Comparison of ENCODE assay signal across 8 cellular contexts in genomic region chr11:128548655-128549255, GRCh38. TPM values are rescaled to one million over a fixed set of nuclear protein-coding genes. Genes with fewer than 3 reads are reported as not detected.
DNase-seq lines count a peak whose midpoint lies in the region; ATAC-seq and TF ChIP-seq lines count a peak whose summit lies in the region.

No MANE protein-coding gene starts in this region.

- H3K36me3 ChIP-seq in ACC112 (ENCODE audit: insufficient read depth, low read length), result no peaks in the 10 kb centered on the region
- no peaks in the 10 kb centered on the region for H3K36me3 ChIP-seq in heart left ventricle
- H3K36me3 ChIP-seq in trophoblast cell (ENCODE audit: control insufficient read depth in 1 of 2, insufficient read depth in 2 of 2, low read length in 2 of 2), result no peaks in the 10 kb centered on the region

- no peak overlapping the region for H3K23ac ChIP-seq in trophoblast cell (ENCODE audit: low read length)

- peak overlapping the region; percentile 66 for H3K4ac ChIP-seq in trophoblast cell (ENCODE audit: low read depth, low read length)

- peak overlapping the region; percentile 97 for H2BK12ac ChIP-seq in trophoblast cell (ENCODE audit: low read length)

- TF ChIP-seq CTCF in HL-60 (IDR thresholded peaks at IDR 0.05; ENCODE audit: insufficient read depth, low read length), result no peak
- peak in 8 of 12 donors; percentile 13 to 50 (median 27) for TF ChIP-seq CTCF in heart left ventricle (IDR thresholded peaks at IDR 0.05)

- H3K27me3 ChIP-seq in ACC112 (ENCODE audit: insufficient read depth, low read length) (no peaks in the 10 kb centered on the region), HL-60 (ENCODE audit: insufficient read depth, poor library complexity, severe bottlenecking) (peaks cover 15% of the 10 kb centered on the region), heart left ventricle (no peaks in the 10 kb centered on the region), trophoblast cell (ENCODE audit: insufficient read depth, low read length) (no peaks in the 10 kb centered on the region)

- intact Hi-C loops in heart left ventricle (cut with DNase I), result loop anchor here in 5 of 10 donors (1.0 to 10.0 kb wide), 5 partner anchors 26 to 256 kb away; no protein-coding TSS in a partner anchor

- no peak for TF ChIP-seq POLR2A in heart left ventricle (IDR thresholded peaks at IDR 0.05)

- H3K4me2 ChIP-seq in trophoblast cell (ENCODE audit: low read length), result peak overlapping the region; percentile 62

- no peaks in the 10 kb centered on the region for H3K79me2 ChIP-seq in ACC112 (ENCODE audit: control insufficient read depth, insufficient read depth, low read length, unreplicated experiment)
- H3K79me2 ChIP-seq in trophoblast cell (ENCODE audit: control insufficient read depth, insufficient read depth, low read length, poor library complexity), result no peaks in the 10 kb centered on the region

- peak overlapping the region; percentile 81 for H3K18ac ChIP-seq in trophoblast cell (ENCODE audit: low read length)

- H2BK120ac ChIP-seq in trophoblast cell (ENCODE audit: insufficient read depth, low read length, poor library complexity), result peak overlapping the region; percentile 85

- no peak overlapping the region for H2AK5ac ChIP-seq in trophoblast cell (ENCODE audit: low read length)

- H2AFZ ChIP-seq in ACC112 (ENCODE audit: low read length, unreplicated experiment) (peak overlapping the region; percentile 81), trophoblast cell (ENCODE audit: insufficient read depth, low read length, poor library complexity) (peak overlapping the region; percentile 81)

- H4K8ac ChIP-seq in trophoblast cell (ENCODE audit: low read depth, low read length), result peak overlapping the region; percentile 14

- H3K79me1 ChIP-seq in trophoblast cell (ENCODE audit: low read length), result peaks cover 7% of the 10 kb centered on the region

- H2BK5ac ChIP-seq in trophoblast cell (ENCODE audit: low read depth, low read length, poor library complexity), result peak overlapping the region; percentile 75

- H3K9me3 ChIP-seq in heart left ventricle, result no peaks in the 10 kb centered on the region
- H3K9me3 ChIP-seq in trophoblast cell (ENCODE audit: insufficient read depth, low read depth, low read length), result no peaks in the 10 kb centered on the region

- no peak overlapping the region for H3K9ac ChIP-seq in trophoblast cell (ENCODE audit: low read length)

- ATAC-seq in heart left ventricle, result peak; percentile 59 to 85 (median 79)

- peak overlapping the region; percentile 74 for H3K4me3 ChIP-seq in ACC112 (ENCODE audit: low read depth, low read length)
- peak overlapping the region; percentile 22 for H3K4me3 ChIP-seq in HL-60 (replicated peaks; ENCODE audit: insufficient read depth, low read length)
- H3K4me3 ChIP-seq in heart left ventricle, result peak overlapping the region in 11 of 12 donors; percentile 38 to 62 (median 54)
- no peak overlapping the region for H3K4me3 ChIP-seq in trophoblast cell (ENCODE audit: low read depth, low read length)

- DNase-seq in HL-60 (ENCODE audit: low read depth in 1 of 2, low spot score in 1 of 2) (peak in 1 of 2 experiments; percentile 35), heart left ventricle (peak; percentile 81 to 87 (median 84)), trophoblast cell (no peak), NCI-H2171 treated with DMSO at 0.1 percent for 48 hours (lab: John Stamatoyannopoulos, UW) (no peak), NCI-H128 (lab: John Stamatoyannopoulos, UW; ENCODE audit: unreplicated experiment) (no peak), NCI-H82 (lab: John Stamatoyannopoulos, UW) (no peak)
- DNase-seq in activated naive CD4-positive, alpha-beta T cell treated with anti-CD3 and anti-CD28 coated beads, Interleukin-2, amount 50 U/mL, for 16 hours, result peak; percentile 37

- H3K27ac ChIP-seq in ACC112 (ENCODE audit: low read depth, low read length), result peak overlapping the region; percentile 30; the same call in 1 of the 2 replicates
- H3K27ac ChIP-seq in HL-60 (replicated peaks), result no peak overlapping the region
- peak overlapping the region; percentile 76 to 92 (median 85) for H3K27ac ChIP-seq in heart left ventricle
- no peak overlapping the region for H3K27ac ChIP-seq in trophoblast cell (ENCODE audit: low read depth, low read length)

- H3K14ac ChIP-seq in trophoblast cell (ENCODE audit: low read length), result peak overlapping the region; percentile 74

- peak overlapping the region; percentile 84 for H4K91ac ChIP-seq in trophoblast cell (ENCODE audit: low read depth, low read length)

- WGBS in heart left ventricle, 4 donors, result 0 to 1% (median 0%) methylated on average over 30 to 32 of the region's 32 CpGs
- WGBS in trophoblast cell (ENCODE audit: extremely low coverage, insufficient coverage, insufficient read length), result no CpG with 5 or more reads among the region's 32 CpGs

- peaks cover 11% of the 10 kb centered on the region for H3K4me1 ChIP-seq in ACC112 (ENCODE audit: control insufficient read depth, insufficient read depth, low read length, unreplicated experiment)
- H3K4me1 ChIP-seq in heart left ventricle, result peaks cover 0 to 86% (median 58%) of the 10 kb centered on the region in 12 donors
- H3K4me1 ChIP-seq in trophoblast cell (ENCODE audit: control insufficient read depth in 1 of 2, insufficient read depth in 2 of 2, low read length in 2 of 2), result peaks cover 11 to 23% of the 10 kb centered on the region in 2 experiments

- peak overlapping the region; percentile 78 for H4K12ac ChIP-seq in trophoblast cell (ENCODE audit: low read depth, low read length)

RNA-seq across cellular contexts. Expression of gene ETS1, which starts 38.6 kb away (rescaled TPM):
- total RNA-seq in heart left ventricle, result 100 to 1,000 TPM in 1 of 9 donors, 10 to 100 TPM in 8; 39.3 to 101 (median 45.9) TPM
- polyA plus RNA-seq in heart left ventricle, result 10 to 100 TPM; 18.4 to 37.0 TPM
- 103 and 111 TPM in 2 replicates for polyA plus RNA-seq in trophoblast cell (2013)

Comparison
In these comparisons a context has a peak if more than half of its experiments do, and no peak if none do; other contexts are left out.
1. H3K27ac ChIP-seq: peak in ACC112 (single experiment) and heart left ventricle (12 of 12); none in HL-60 (single experiment) and trophoblast cell (single experiment).
2. DNase-seq: peak in activated naive CD4-positive, alpha-beta T cell treated with anti-CD3 and anti-CD28 coated beads, Interleukin-2, amount 50 U/mL, for 16 hours (single experiment) and heart left ventricle (5 of 5); none in trophoblast cell (0 of 2), NCI-H2171 treated with DMSO at 0.1 percent for 48 hours (single experiment), NCI-H128 (single experiment) and NCI-H82 (single experiment).